Comparison of ENCODE assay signal across 9 cellular contexts in the genomic region with DNA sequence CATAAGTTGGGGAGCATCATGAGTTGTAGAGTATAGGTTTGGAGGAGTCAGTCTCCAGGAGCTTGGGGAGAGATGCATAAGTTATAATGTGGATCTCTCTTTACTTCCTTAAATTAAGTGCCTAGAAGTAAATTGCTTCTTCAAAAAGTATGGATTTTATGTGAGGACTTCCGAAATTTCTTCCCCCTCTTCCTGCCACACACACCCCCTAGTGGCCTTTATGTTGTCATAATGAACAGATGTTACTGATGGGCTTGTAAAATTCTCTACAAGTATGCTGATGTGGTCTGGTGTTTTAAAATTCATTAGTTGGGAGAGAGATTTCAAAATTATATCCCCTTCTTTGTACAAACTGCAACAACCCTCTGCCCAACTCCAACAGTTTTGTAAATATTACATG. TPM values are rescaled to one million over a fixed set of nuclear protein-coding genes. Genes with fewer than 3 reads are reported as not detected.
DNase-seq lines count a peak whose midpoint lies in the region; ATAC-seq, FAIRE-seq and TF ChIP-seq lines count a peak whose summit lies in the region.
"Had no signal": no experiment of that assay in that cellular context is flagged by ENCODE, and none has a peak within 500 bp of the region (broad histone marks: within the 10 kb centered on the region; RNA-seq: fewer than 3 reads in every experiment).

No MANE protein-coding gene starts in this region.

- DNase-seq in EH (ENCODE audit: low read depth): peak; percentile 55
- DNase-seq in NCI-H1694 (lab: John Stamatoyannopoulos, UW): peak; percentile 18
- peak; percentile 33 for DNase-seq in bronchial epithelial cell (ENCODE audit: low read depth)
- DNase-seq in activated CD4-positive, alpha-beta memory T cell treated with anti-CD3 and anti-CD28 coated beads for 36 hours: no peak
- no peak for DNase-seq in GM19239 (ENCODE audit: insufficient read length, low spot score)
- no peak for DNase-seq in ovary

- H3K27me3 Mint-ChIP-seq in activated CD4-positive, alpha-beta memory T cell treated with anti-CD3 and anti-CD28 coated beads for 36 hours: no peaks in the 10 kb centered on the region

- H3K27me3 ChIP-seq in bronchial epithelial cell (ENCODE audit: control insufficient read depth, insufficient read depth, low read length) (no peaks in the 10 kb centered on the region), neuron (ENCODE audit: insufficient read depth, low read length) (no peaks in the 10 kb centered on the region), ovary (no peaks in the 10 kb centered on the region)

- H3K27ac ChIP-seq in ovary: no peak overlapping the region

- H3K9me3 ChIP-seq in neuron (ENCODE audit: low read length) (no peaks in the 10 kb centered on the region), ovary (no peaks in the 10 kb centered on the region)

- WGBS in ovary, 3 donors: 4 to 23% (median 5%) methylated on average over 1 of the region's 1 CpG

- POLR2A ChIA-PET in activated CD4-positive, alpha-beta memory T cell treated with anti-CD3 and anti-CD28 coated beads for 36 hours (lab: Charles Lee): no interaction called here

- TF ChIP-seq POLR2A in ovary (IDR thresholded peaks at IDR 0.05): no peak

- H3K27ac Mint-ChIP-seq in activated CD4-positive, alpha-beta memory T cell treated with anti-CD3 and anti-CD28 coated beads for 36 hours: no peak overlapping the region

- no peak overlapping the region for H3K4me3 ChIP-seq in bronchial epithelial cell (ENCODE audit: low read depth, low read length)
- no peak overlapping the region for H3K4me3 ChIP-seq in neuron (ENCODE audit: low read length)
- no peak overlapping the region for H3K4me3 ChIP-seq in ovary

- FAIRE-seq in bronchial epithelial cell (lab: Jason Lieb, UNC) (no peak), GM19239 (lab: Jason Lieb, UNC) (no peak)
- FAIRE-seq: colon had no signal

- peak overlapping the region; percentile 82 for H2AFZ ChIP-seq in neuron (ENCODE audit: low read depth, low read length)

- intact Hi-C loops in activated CD4-positive, alpha-beta memory T cell treated with anti-CD3 and anti-CD28 coated beads for 36 hours (cut with micrococcal nuclease): loop anchor here (10.0 kb wide), 1 partner anchor 148 kb away; no protein-coding TSS in a partner anchor
- intact Hi-C loops in ovary (cut with DNase I): no loop called here

- H3K36me3 ChIP-seq in bronchial epithelial cell (ENCODE audit: control insufficient read depth, insufficient read depth, low read length) (peaks cover under 1% of the 10 kb centered on the region), neuron (ENCODE audit: insufficient read depth, low read length) (peaks cover 4% of the 10 kb centered on the region), ovary (no peaks in the 10 kb centered on the region)

- TF ChIP-seq EP300 in ovary (IDR thresholded peaks at IDR 0.05): no peak

- no peaks in the 10 kb centered on the region for H3K9me3 Mint-ChIP-seq in activated CD4-positive, alpha-beta memory T cell treated with anti-CD3 and anti-CD28 coated beads for 36 hours

- H3K4me1 ChIP-seq in neuron (ENCODE audit: insufficient read depth, low read length) (peaks cover 14% of the 10 kb centered on the region), ovary (ENCODE audit: insufficient read depth) (peaks cover 1% of the 10 kb centered on the region)

- TF ChIP-seq CTCF in bronchial epithelial cell (IDR thresholded peaks at IDR 0.05; ENCODE audit: insufficient read depth, low read length, severe bottlenecking) (peak; percentile 26), ovary (IDR thresholded peaks at IDR 0.05) (no peak)

- CTCF ChIA-PET in activated CD4-positive, alpha-beta memory T cell treated with anti-CD3 and anti-CD28 coated beads for 36 hours (lab: Charles Lee): no interaction called here

- H3K36me3 Mint-ChIP-seq in activated CD4-positive, alpha-beta memory T cell treated with anti-CD3 and anti-CD28 coated beads for 36 hours: peaks cover 3% of the 10 kb centered on the region

- no peak overlapping the region for H3K4me3 Mint-ChIP-seq in activated CD4-positive, alpha-beta memory T cell treated with anti-CD3 and anti-CD28 coated beads for 36 hours

- H3K4me1 Mint-ChIP-seq in activated CD4-positive, alpha-beta memory T cell treated with anti-CD3 and anti-CD28 coated beads for 36 hours (ENCODE audit: low read depth): peaks cover 23% of the 10 kb centered on the region

- ATAC-seq in GM19455 (IDR thresholded peaks at IDR 0.05; ENCODE audit: unreplicated experiment): no peak

RNA-seq across cellular contexts. Expression of a gene that starts 2.3 kb away (rescaled TPM):
- total RNA-seq in bronchial epithelial cell: 18.8 and 32.9 TPM in 2 replicates
- 10 to 100 TPM; 39.8 to 48.3 TPM for total RNA-seq in activated CD4-positive, alpha-beta memory T cell treated with anti-CD3 and anti-CD28 coated beads for 36 hours
- 10 to 100 TPM; 35.3 to 56.1 (median 44.1) TPM for total RNA-seq in ovary
- polyA plus RNA-seq in ovary: 10 to 100 TPM in 1 of 2 donors, 1 to 10 TPM in 1; 10.0 to 25.1 TPM

Comparison
In these comparisons a context has a peak if more than half of its experiments do, and no peak if none do; other contexts are left out.
1. DNase-seq: peak in EH (single experiment), NCI-H1694 (single experiment) and bronchial epithelial cell (single experiment); none in activated CD4-positive, alpha-beta memory T cell treated with anti-CD3 and anti-CD28 coated beads for 36 hours (single experiment), GM19239 (single experiment) and ovary (0 of 5).